ENCODE assay signal across 19 cellular contexts in the genomic region with DNA sequence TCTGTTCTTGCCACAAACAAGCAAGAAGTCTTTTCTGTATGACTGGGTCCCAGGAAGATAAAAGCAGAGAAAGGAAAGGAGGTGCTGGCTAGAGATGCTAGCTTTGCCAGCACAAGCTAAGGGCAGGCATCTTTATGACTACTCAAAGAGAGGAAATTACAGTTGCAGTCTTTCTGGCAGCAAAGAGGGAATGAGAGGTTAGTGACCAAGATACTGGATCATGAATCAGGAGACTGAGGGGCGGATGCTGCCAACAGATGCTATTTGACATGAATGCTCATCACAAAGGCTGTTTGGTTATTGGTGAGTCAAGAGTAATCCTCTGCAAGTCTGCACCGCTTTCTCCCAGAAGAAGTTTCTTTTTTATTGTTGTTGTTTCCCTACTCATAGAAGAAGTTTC. TPM values are rescaled to one million over a fixed set of nuclear protein-coding genes. Genes with fewer than 3 reads are reported as not detected.
DNase-seq lines count a peak whose midpoint lies in the region; ATAC-seq and TF ChIP-seq lines count a peak whose summit lies in the region.
"Had no signal": no experiment of that assay in that cellular context is flagged by ENCODE, and none has a peak within 500 bp of the region (broad histone marks: within the 10 kb centered on the region; RNA-seq: fewer than 3 reads in every experiment).

No MANE protein-coding gene starts in this region.

- H3K36me3 Mint-ChIP-seq in activated T-cell treated with anti-CD3 and anti-CD28 coated beads, Interleukin-2, amount 50 U/mL, for 72 hours (ENCODE audit: insufficient read depth in 2 of 2), result no peaks in the 10 kb centered on the region

- peak in 1 of 2 donors; percentile 15 for DNase-seq in activated T-cell treated with anti-CD3 and anti-CD28 coated beads, Interleukin-2, amount 50 U/mL, for 72 hours
- DNase-seq in activated T-cell treated with anti-CD3 and anti-CD28 coated beads for 4 hours (no peak), ELR (ENCODE audit: low read depth) (peak; percentile 45), fibroblast of peridontal ligament (ENCODE audit: extremely low read depth) (peak; percentile 34), NCI-H526 treated with DMSO at 0.1 percent for 48 hours (lab: John Stamatoyannopoulos, UW) (no peak), SKM-1 (lab: John Stamatoyannopoulos, UW; ENCODE audit: unreplicated experiment) (no peak)
- DNase-seq: activated CD4-positive, CD25-positive, alpha-beta regulatory T cell; activated gamma-delta T cell; CD8-positive, alpha-beta T cell; DMS79 treated with DMSO at 0.1 percent for 48 hours; effector memory CD4-positive, alpha-beta T cell; KG1; NCI-H1092 treated with DMSO at 0.1 percent for 48 hours; NCI-H524 treated with DMSO at 0.1 percent for 48 hours; SHP77 treated with DMSO at 0.1 percent for 48 hours; stimulated activated CD4-positive, alpha-beta T cell treated with anti-CD3 and anti-CD28 coated beads, Interleukin-12 subunit alpha, Interleukin-12 subunit beta, amount 100 ng/mL, for 4 hours; thyroid gland had no signal

- H3K4me3 Mint-ChIP-seq in activated T-cell treated with anti-CD3 and anti-CD28 coated beads, Interleukin-2, amount 50 U/mL, for 72 hours, result peak overlapping the region in 1 of 2 donors; percentile 23
- H3K4me3 Mint-ChIP-seq: CD8-positive, alpha-beta T cell had no signal

- peak; percentile 68 to 88 for ATAC-seq in activated T-cell treated with anti-CD3 and anti-CD28 coated beads, Interleukin-2, amount 50 U/mL, for 72 hours (replicated peaks in 1 of 2)
- ATAC-seq in SK-N-SH treated with all-trans-retinoic acid at 6 μM for 48 hours (peak; percentile 33; the same call in 2 of the 3 replicates), GM21367 (IDR thresholded peaks at IDR 0.05; ENCODE audit: unreplicated experiment) (no peak)
- ATAC-seq: CD8-positive, alpha-beta T cell had no signal

- H3K4me1 Mint-ChIP-seq in activated T-cell treated with anti-CD3 and anti-CD28 coated beads, Interleukin-2, amount 50 U/mL, for 72 hours (ENCODE audit: low read depth), result peaks cover 10% of the 10 kb centered on the region

- peaks cover 12% of the 10 kb centered on the region for H3K27me3 Mint-ChIP-seq in activated T-cell treated with anti-CD3 and anti-CD28 coated beads, Interleukin-2, amount 50 U/mL, for 72 hours (ENCODE audit: low read depth)

- H3K27ac Mint-ChIP-seq in activated T-cell treated with anti-CD3 and anti-CD28 coated beads, Interleukin-2, amount 50 U/mL, for 72 hours, result peak overlapping the region; percentile 47
- H3K27ac Mint-ChIP-seq: CD8-positive, alpha-beta T cell had no signal

- no peaks in the 10 kb centered on the region for H3K9me3 Mint-ChIP-seq in activated T-cell treated with anti-CD3 and anti-CD28 coated beads, Interleukin-2, amount 50 U/mL, for 72 hours
- H3K9me3 Mint-ChIP-seq: CD8-positive, alpha-beta T cell had no signal

TF ChIP-seq in SK-N-SH treated with all-trans-retinoic acid at 6 μM for 48 hours, 23 proteins besides CTCF, POLR2A, EP300 and RAD21:
- no peak for TF ChIP-seq ZNF8 (CRISPR knock-in tag; IDR thresholded peaks at IDR 0.05)
- TF ChIP-seq ZFP30 (CRISPR knock-in tag; IDR thresholded peaks at IDR 0.05), result no peak
- TF ChIP-seq GLIS3 (CRISPR knock-in tag; IDR thresholded peaks at IDR 0.05), result no peak
- no peak for TF ChIP-seq CSRNP3 (CRISPR knock-in tag; IDR thresholded peaks at IDR 0.05)
- TF ChIP-seq PPARA (CRISPR knock-in tag; IDR thresholded peaks at IDR 0.05; ENCODE audit: borderline replicate concordance), result no peak
- TF ChIP-seq, protein P1, sequence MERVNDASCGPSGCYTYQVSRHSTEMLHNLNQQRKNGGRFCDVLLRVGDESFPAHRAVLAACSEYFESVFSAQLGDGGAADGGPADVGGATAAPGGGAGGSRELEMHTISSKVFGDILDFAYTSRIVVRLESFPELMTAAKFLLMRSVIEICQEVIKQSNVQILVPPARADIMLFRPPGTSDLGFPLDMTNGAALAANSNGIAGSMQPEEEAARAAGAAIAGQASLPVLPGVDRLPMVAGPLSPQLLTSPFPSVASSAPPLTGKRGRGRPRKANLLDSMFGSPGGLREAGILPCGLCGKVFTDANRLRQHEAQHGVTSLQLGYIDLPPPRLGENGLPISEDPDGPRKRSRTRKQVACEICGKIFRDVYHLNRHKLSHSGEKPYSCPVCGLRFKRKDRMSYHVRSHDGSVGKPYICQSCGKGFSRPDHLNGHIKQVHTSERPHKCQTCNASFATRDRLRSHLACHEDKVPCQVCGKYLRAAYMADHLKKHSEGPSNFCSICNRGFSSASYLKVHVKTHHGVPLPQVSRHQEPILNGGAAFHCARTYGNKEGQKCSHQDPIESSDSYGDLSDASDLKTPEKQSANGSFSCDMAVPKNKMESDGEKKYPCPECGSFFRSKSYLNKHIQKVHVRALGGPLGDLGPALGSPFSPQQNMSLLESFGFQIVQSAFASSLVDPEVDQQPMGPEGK (CRISPR knock-in tag; IDR thresholded peaks at IDR 0.05; ENCODE audit: borderline replicate concordance), result no peak
- no peak for TF ChIP-seq BACH2 (CRISPR knock-in tag; IDR thresholded peaks at IDR 0.05; ENCODE audit: borderline replicate concordance)
- TF ChIP-seq ISL1 (CRISPR knock-in tag; IDR thresholded peaks at IDR 0.05), result no peak
- TF ChIP-seq ARNTL (CRISPR knock-in tag; IDR thresholded peaks at IDR 0.05; ENCODE audit: borderline replicate concordance, low read depth), result no peak
- TF ChIP-seq ZC3H10 (CRISPR knock-in tag; IDR thresholded peaks at IDR 0.05), result no peak
- TF ChIP-seq ZNF565 (CRISPR knock-in tag; conservative IDR thresholded peaks at IDR 0.05; ENCODE audit: low read depth), result no peak
- no peak for TF ChIP-seq TCF4 (CRISPR knock-in tag; IDR thresholded peaks at IDR 0.05; ENCODE audit: borderline replicate concordance)
- no peak for TF ChIP-seq TOX (CRISPR knock-in tag; IDR thresholded peaks at IDR 0.05; ENCODE audit: borderline replicate concordance)

RNA-seq across cellular contexts. Expression of gene XIAP, which starts 5.5 kb away (rescaled TPM):
- total RNA-seq in activated T-cell treated with anti-CD3 and anti-CD28 coated beads, Interleukin-2, amount 50 U/mL, for 72 hours, result 10 to 100 TPM; 35.1 to 41.4 TPM

Comparison
In these comparisons a context has a peak if more than half of its experiments do, and no peak if none do; other contexts are left out.
1. DNase-seq: peak in ELR (single experiment) and fibroblast of peridontal ligament (single experiment); none in activated T-cell treated with anti-CD3 and anti-CD28 coated beads for 4 hours (single experiment), NCI-H526 treated with DMSO at 0.1 percent for 48 hours (single experiment) and SKM-1 (single experiment).